In the genomic region with DNA sequence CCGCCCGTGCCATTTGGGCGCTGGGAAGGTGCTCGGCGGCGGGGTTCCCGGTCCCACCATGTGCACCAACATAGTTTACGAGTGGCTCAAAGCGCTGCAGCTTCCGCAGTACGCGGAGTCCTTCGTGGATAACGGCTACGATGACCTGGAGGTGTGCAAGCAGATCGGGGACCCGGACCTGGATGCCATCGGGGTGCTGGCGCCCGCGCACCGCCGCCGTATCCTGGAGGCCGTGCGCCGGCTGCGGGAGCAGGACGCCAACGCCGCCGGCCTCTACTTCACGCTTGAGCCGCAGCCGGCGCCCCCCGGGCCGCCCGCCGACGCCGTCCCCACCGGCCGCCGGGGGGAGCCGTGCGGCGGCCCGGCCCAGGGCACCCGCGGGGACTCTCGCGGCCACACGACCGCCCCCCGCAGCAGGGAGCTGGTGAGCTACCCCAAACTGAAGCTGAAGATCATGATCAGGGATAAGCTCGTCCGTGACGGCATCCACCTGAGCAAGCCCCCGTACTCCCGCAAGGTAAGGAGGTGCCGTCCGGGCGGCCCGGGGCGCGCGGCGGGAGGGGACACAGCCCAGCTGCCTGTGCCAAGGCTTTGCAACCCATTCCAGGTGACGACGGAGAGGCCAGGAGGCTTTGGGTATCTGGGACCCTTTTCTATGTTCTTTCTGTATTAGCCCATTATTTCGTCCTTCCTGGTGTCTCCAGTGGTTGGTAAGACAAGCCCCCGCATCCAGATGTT, we compare ENCODE assay signal across 7 cellular contexts. TPM values are rescaled to one million over a fixed set of nuclear protein-coding genes. Genes with fewer than 3 reads are reported as not detected.
DNase-seq lines count a peak whose midpoint lies in the region; ATAC-seq and TF ChIP-seq lines count a peak whose summit lies in the region.

No MANE protein-coding gene starts in this region.

- TF ChIP-seq CTCF in cardiac fibroblast (IDR thresholded peaks at IDR 0.05; ENCODE audit: low read depth, low read length) (no peak), lower lobe of right lung (IDR thresholded peaks at IDR 0.05) (no peak), upper lobe of right lung (IDR thresholded peaks at IDR 0.05) (no peak)

- H3K27me3 ChIP-seq in lower lobe of right lung (ENCODE audit: low read depth) (peaks cover 34% of the 10 kb centered on the region), upper lobe of right lung (peaks cover 14% of the 10 kb centered on the region)

- H3K36me3 ChIP-seq in lower lobe of right lung (no peaks in the 10 kb centered on the region), upper lobe of right lung (no peaks in the 10 kb centered on the region)

- H3K4me3 ChIP-seq in cardiac fibroblast (replicated peaks in 1 of 2; ENCODE audit: low read depth in 2 of 2, low read length in 2 of 2) = peak overlapping the region; percentile 46 to 59
- H3K4me3 ChIP-seq in lower lobe of right lung = peak overlapping the region; percentile 69
- H3K4me3 ChIP-seq in upper lobe of right lung = peak overlapping the region; percentile 75

- H3K4me1 ChIP-seq in lower lobe of right lung = peaks cover 21% of the 10 kb centered on the region
- peaks cover 22% of the 10 kb centered on the region for H3K4me1 ChIP-seq in upper lobe of right lung

- H3K9me3 ChIP-seq in lower lobe of right lung (no peaks in the 10 kb centered on the region), upper lobe of right lung (no peaks in the 10 kb centered on the region)

- DNase-seq in cardiac fibroblast (ENCODE audit: low read depth in 2 of 2) = no peak
- DNase-seq in lower lobe of right lung = no peak
- DNase-seq in upper lobe of right lung = peak; percentile 65
- DNase-seq in effector CD4-positive, alpha-beta T cell = no peak

- ATAC-seq in GM18502 (IDR thresholded peaks at IDR 0.05; ENCODE audit: poor library complexity, unreplicated experiment) (peak; percentile 22), HG03175 (IDR thresholded peaks at IDR 0.05; ENCODE audit: unreplicated experiment) (peak; percentile 34), lower lobe of right lung (peak; percentile 10 to 28), upper lobe of right lung (peak; percentile 5), GM18873 (IDR thresholded peaks at IDR 0.05; ENCODE audit: low FRiP score, unreplicated experiment) (no peak)

- intact Hi-C loops in lower lobe of right lung (cut with DNase I) = no loop called here
- intact Hi-C loops in upper lobe of right lung (cut with DNase I) = loop anchor here (10.0 kb wide), 1 partner anchor 746 kb away; no protein-coding TSS in a partner anchor

- H3K27ac ChIP-seq in lower lobe of right lung (peak overlapping the region; percentile 44), upper lobe of right lung (peak overlapping the region; percentile 63)

RNA-seq across cellular contexts. Expression of a gene that starts 0.6 kb away (rescaled TPM):
- total RNA-seq in lower lobe of right lung (8.7 TPM), upper lobe of right lung (19.6 TPM)
